8 cellular contexts compared by ENCODE assay signal in genomic region chr18:37322497-37323035, GRCh38.
DNase-seq lines count a peak whose midpoint lies in the region; ATAC-seq and TF ChIP-seq lines count a peak whose summit lies in the region.

No MANE protein-coding gene starts in this region.

- no peaks in the 10 kb centered on the region for H3K4me1 Mint-ChIP-seq in activated T-cell treated with anti-CD3 and anti-CD28 coated beads, Interleukin-2, amount 50 U/mL, for 24 hours (ENCODE audit: low read depth)
- H3K4me1 Mint-ChIP-seq in T-helper 17 cell, result peaks cover under 1% of the 10 kb centered on the region

- H3K4me3 ChIP-seq in foreskin fibroblast (ENCODE audit: low read depth in 1 of 2, low read length in 2 of 2) (no peak overlapping the region), prostate gland (no peak overlapping the region)

- no peak overlapping the region for H3K4me3 Mint-ChIP-seq in activated T-cell treated with anti-CD3 and anti-CD28 coated beads, Interleukin-2, amount 50 U/mL, for 24 hours
- H3K4me3 Mint-ChIP-seq in T-helper 17 cell, result no peak overlapping the region

- peaks cover 4% of the 10 kb centered on the region for H3K27me3 Mint-ChIP-seq in activated T-cell treated with anti-CD3 and anti-CD28 coated beads, Interleukin-2, amount 50 U/mL, for 24 hours
- peaks cover 24% of the 10 kb centered on the region for H3K27me3 Mint-ChIP-seq in T-helper 17 cell

- peak; percentile 80 for ATAC-seq in GM21360 (IDR thresholded peaks at IDR 0.05; ENCODE audit: unreplicated experiment)
- ATAC-seq in HG03469 (IDR thresholded peaks at IDR 0.05; ENCODE audit: unreplicated experiment), result peak; percentile 63
- peak; percentile 45 for ATAC-seq in T-helper 17 cell

- no peak for TF ChIP-seq POLR2A in prostate gland (IDR thresholded peaks at IDR 0.05)

- H3K4me1 ChIP-seq in prostate gland (replicated peaks), result no peaks in the 10 kb centered on the region

- H3K9me3 ChIP-seq in T-helper 17 cell (ENCODE audit: control insufficient read depth, low read length, poor library complexity, severe bottlenecking) (no peaks in the 10 kb centered on the region), prostate gland (no peaks in the 10 kb centered on the region)

- H3K27ac Mint-ChIP-seq in activated T-cell treated with anti-CD3 and anti-CD28 coated beads, Interleukin-2, amount 50 U/mL, for 24 hours, result no peak overlapping the region
- no peak overlapping the region for H3K27ac Mint-ChIP-seq in T-helper 17 cell

- peak; percentile 34 for DNase-seq in activated T-cell treated with anti-CD3 and anti-CD28 coated beads, Interleukin-2, amount 50 U/mL, for 24 hours
- DNase-seq in activated T-cell treated with anti-CD3 and anti-CD28 coated beads, Interleukin-2, amount 50 U/mL, for 1 hour, result no peak
- DNase-seq in T-helper 17 cell, result no peak
- peak; percentile 23 to 61 for DNase-seq in foreskin fibroblast
- DNase-seq in prostate gland (ENCODE audit: low spot score), result no peak
- DNase-seq in 8988T, result no peak

- WGBS in prostate gland, result 33% methylated on average over 15 of the region's 15 CpGs

- intact Hi-C loops in prostate gland (cut with DNase I), result no loop called here

- no peaks in the 10 kb centered on the region for H3K9me3 Mint-ChIP-seq in activated T-cell treated with anti-CD3 and anti-CD28 coated beads, Interleukin-2, amount 50 U/mL, for 24 hours

- no peaks in the 10 kb centered on the region for H3K36me3 Mint-ChIP-seq in activated T-cell treated with anti-CD3 and anti-CD28 coated beads, Interleukin-2, amount 50 U/mL, for 24 hours (ENCODE audit: low read depth)
- no peaks in the 10 kb centered on the region for H3K36me3 Mint-ChIP-seq in T-helper 17 cell (ENCODE audit: low read depth)

- no peaks in the 10 kb centered on the region for H3K36me3 ChIP-seq in prostate gland

- no peaks in the 10 kb centered on the region for H3K27me3 ChIP-seq in prostate gland (replicated peaks; ENCODE audit: insufficient read depth)

- TF ChIP-seq CTCF in foreskin fibroblast (IDR thresholded peaks at IDR 0.05; ENCODE audit: low read depth, low read length) (peak; percentile 94), prostate gland (IDR thresholded peaks at IDR 0.05) (peak; percentile 25 to 53 (median 44))

- H3K27ac ChIP-seq in prostate gland, result no peak overlapping the region

Comparison
In these comparisons a context has a peak if more than half of its experiments do, and no peak if none do; other contexts are left out.
1. DNase-seq: peak in activated T-cell treated with anti-CD3 and anti-CD28 coated beads, Interleukin-2, amount 50 U/mL, for 24 hours (single experiment) and foreskin fibroblast (2 of 2); none in activated T-cell treated with anti-CD3 and anti-CD28 coated beads, Interleukin-2, amount 50 U/mL, for 1 hour (single experiment), T-helper 17 cell (0 of 3), prostate gland (single experiment) and 8988T (single experiment).
2. Peak in every context shown above with its lines, with median percentiles within 50 percentile points of each other: ATAC-seq.